In genomic region chr11:132894598-132894997, GRCh38 we compare ENCODE assay signal across 30 cellular contexts.
"Had no signal": no experiment of that assay in that cellular context is flagged by ENCODE, and none has a peak within 500 bp of the region (broad histone marks: within the 10 kb centered on the region; RNA-seq: fewer than 3 reads in every experiment).

No MANE protein-coding gene starts in this region.

- H3K9me3 Mint-ChIP-seq: stimulated activated effector memory CD8-positive, alpha-beta T cell treated with anti-CD3 and anti-CD28 coated beads, Interleukin-12 subunit alpha, Interleukin-12 subunit beta, amount 100 ng/mL, for 72 hours; stimulated activated naive CD8-positive, alpha-beta T cell treated with anti-CD3 and anti-CD28 coated beads, Interleukin-15, Interleukin-2, amounts not matched to agents 100 ng/mL and 50 ng/mL, for 24 hours had no signal

- H3K27ac Mint-ChIP-seq: naive B cell; naive thymus-derived CD8-positive, alpha-beta T cell; natural killer cell treated with Interleukin-12 subunit alpha and Interleukin-12 subunit beta and Interleukin-15 and Interleukin-18, amount 100 ng/mL, for 72 hours; nephron progenitor cell; progenitor cell of endocrine pancreas; stimulated activated effector memory CD8-positive, alpha-beta T cell treated with anti-CD3 and anti-CD28 coated beads, Interleukin-12 subunit alpha, Interleukin-12 subunit beta, amount 100 ng/mL, for 72 hours; stimulated activated naive B cell treated with anti-CD40 and anti-IgM and Interleukin-4, amounts not matched to agents 10 μg/mL and 1 μg/mL and 100 μg/mL, for 72 hours; stimulated activated naive CD8-positive, alpha-beta T cell treated with anti-CD3 and anti-CD28 coated beads, Interleukin-15, Interleukin-2, amounts not matched to agents 100 ng/mL and 50 ng/mL, for 24 hours had no signal

- H3K4me3 ChIP-seq: ovary, psoas muscle, skin epidermis, stomach, thoracic aorta, thyroid gland, tibial nerve, upper lobe of left lung, uterus had no signal

- H3K9ac ChIP-seq: parathyroid adenoma had no signal

- H3K36me3 ChIP-seq: neutrophil, ovary, stomach, thoracic aorta, thyroid gland, tibial nerve, upper lobe of left lung, uterus had no signal

- H3K9me3 ChIP-seq: neutrophil, ovary, psoas muscle, stomach, thoracic aorta, thyroid gland, tibial nerve, upper lobe of left lung, uterus had no signal

- H3K79me2 ChIP-seq: parathyroid adenoma had no signal

- H3K27me3 ChIP-seq: neutrophil, ovary, stomach, thyroid gland, tibial nerve, upper lobe of left lung, uterus had no signal

- H3K27ac ChIP-seq: neutrophil, ovary, parathyroid adenoma, psoas muscle, skin epidermis, stomach, thoracic aorta, thyroid gland, tibial nerve, upper lobe of left lung, uterus had no signal

- H2AFZ ChIP-seq: parathyroid adenoma had no signal

- H3K4me1 Mint-ChIP-seq: naive B cell; naive thymus-derived CD8-positive, alpha-beta T cell; stimulated activated effector memory CD8-positive, alpha-beta T cell treated with anti-CD3 and anti-CD28 coated beads, Interleukin-12 subunit alpha, Interleukin-12 subunit beta, amount 100 ng/mL, for 72 hours; stimulated activated naive B cell treated with anti-CD40 and anti-IgM and Interleukin-4, amounts not matched to agents 10 μg/mL and 1 μg/mL and 100 μg/mL, for 72 hours had no signal

- ATAC-seq: naive thymus-derived CD8-positive, alpha-beta T cell; natural killer cell treated with Interleukin-12 subunit alpha and Interleukin-12 subunit beta and Interleukin-15 and Interleukin-18, amount 100 ng/mL, for 72 hours; psoas muscle; right cardiac atrium; sciatic nerve; stimulated activated naive B cell treated with anti-CD40 and anti-IgM and Interleukin-4, amounts not matched to agents 10 μg/mL and 1 μg/mL and 100 μg/mL, for 72 hours had no signal

- H3K4me1 ChIP-seq: parathyroid adenoma, psoas muscle, stomach, thyroid gland, tibial nerve, upper lobe of left lung, uterus had no signal

- H3K27me3 Mint-ChIP-seq: naive B cell; naive thymus-derived CD8-positive, alpha-beta T cell; natural killer cell treated with Interleukin-12 subunit alpha and Interleukin-12 subunit beta and Interleukin-15 and Interleukin-18, amount 100 ng/mL, for 72 hours; stimulated activated naive B cell treated with anti-CD40 and anti-IgM and Interleukin-4, amounts not matched to agents 10 μg/mL and 1 μg/mL and 100 μg/mL, for 72 hours; stimulated activated naive CD8-positive, alpha-beta T cell treated with anti-CD3 and anti-CD28 coated beads, Interleukin-15, Interleukin-2, amounts not matched to agents 100 ng/mL and 50 ng/mL, for 24 hours had no signal

- H3K4me3 Mint-ChIP-seq: naive B cell; naive thymus-derived CD8-positive, alpha-beta T cell; natural killer cell treated with Interleukin-12 subunit alpha and Interleukin-12 subunit beta and Interleukin-15 and Interleukin-18, amount 100 ng/mL, for 72 hours; nephron progenitor cell; neural crest cell; stimulated activated effector memory CD8-positive, alpha-beta T cell treated with anti-CD3 and anti-CD28 coated beads, Interleukin-12 subunit alpha, Interleukin-12 subunit beta, amount 100 ng/mL, for 72 hours; stimulated activated naive B cell treated with anti-CD40 and anti-IgM and Interleukin-4, amounts not matched to agents 10 μg/mL and 1 μg/mL and 100 μg/mL, for 72 hours; stimulated activated naive CD8-positive, alpha-beta T cell treated with anti-CD3 and anti-CD28 coated beads, Interleukin-15, Interleukin-2, amounts not matched to agents 100 ng/mL and 50 ng/mL, for 24 hours had no signal

- DNase-seq: naive B cell; naive thymus-derived CD8-positive, alpha-beta T cell; nephron progenitor cell; nucleus accumbens; ovary; posterior cingulate gyrus; psoas muscle; right cardiac atrium; stimulated activated CD4-positive, alpha-beta T cell treated with anti-CD3 and anti-CD28 coated beads, Interleukin-15, amount 100 ng/mL, for 24 hours; stimulated activated CD4-positive, alpha-beta T cell treated with anti-CD3 and anti-CD28 coated beads, Interleukin-2, amount 100 ng/mL, for 24 hours; stimulated activated CD4-positive, alpha-beta T cell treated with anti-CD3 and anti-CD28 coated beads, Interleukin-2, amount 100 ng/mL, for 48 hours; stimulated activated CD4-positive, alpha-beta T cell treated with anti-CD3 and anti-CD28 coated beads, Interleukin-4, amount 100 ng/mL, for 24 hours; stimulated activated naive B cell treated with anti-CD40 and anti-IgM and Interleukin-4, amounts not matched to agents 10 μg/mL and 1 μg/mL and 100 μg/mL, for 72 hours; stimulated activated naive CD4-positive, alpha-beta T cell treated with Interleukin-2 at 50 U/mL for 16 hours; stomach; thyroid gland; trophoblast cell; upper lobe of left lung; uterus had no signal

- H3K36me3 Mint-ChIP-seq: naive B cell; naive thymus-derived CD8-positive, alpha-beta T cell; natural killer cell treated with Interleukin-12 subunit alpha and Interleukin-12 subunit beta and Interleukin-15 and Interleukin-18, amount 100 ng/mL, for 72 hours; stimulated activated effector memory CD8-positive, alpha-beta T cell treated with anti-CD3 and anti-CD28 coated beads, Interleukin-12 subunit alpha, Interleukin-12 subunit beta, amount 100 ng/mL, for 72 hours; stimulated activated naive B cell treated with anti-CD40 and anti-IgM and Interleukin-4, amounts not matched to agents 10 μg/mL and 1 μg/mL and 100 μg/mL, for 72 hours had no signal
